In the genomic region with DNA sequence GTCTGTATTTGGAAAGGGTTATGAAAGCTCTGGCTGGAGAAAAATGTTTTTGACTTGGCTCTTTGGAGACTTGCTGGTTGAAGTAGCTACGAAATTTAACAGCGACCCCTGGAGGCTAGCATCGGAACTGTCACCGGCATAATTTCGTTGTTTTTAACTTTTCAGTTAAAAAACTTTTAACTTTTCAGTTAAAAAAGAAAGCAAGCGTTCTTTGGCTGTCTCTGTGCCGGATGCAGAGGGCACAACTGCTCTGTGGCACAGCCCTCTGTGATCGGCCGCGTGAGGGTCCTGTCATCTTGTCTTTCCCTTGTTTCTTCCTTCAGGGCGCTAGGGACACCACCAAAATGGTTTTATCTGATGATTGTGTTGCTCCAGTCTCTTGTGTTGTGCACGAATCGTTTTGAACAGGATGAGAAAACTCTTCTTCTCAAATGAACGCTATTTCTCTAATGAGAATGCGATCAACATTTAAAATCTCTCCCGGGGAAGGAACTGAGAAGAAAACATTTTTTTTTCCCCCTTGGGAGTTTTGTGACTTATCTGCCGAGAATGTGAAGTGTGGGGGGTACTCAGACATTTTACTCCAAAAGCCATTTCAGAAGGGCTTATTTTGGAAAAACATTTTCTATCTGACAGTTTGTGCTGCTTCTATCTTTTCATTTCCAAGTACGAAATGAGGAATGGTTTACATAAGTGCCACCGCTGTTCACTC, we compare ENCODE assay signal across 7 cellular contexts. TPM values are rescaled to one million over a fixed set of nuclear protein-coding genes. Genes with fewer than 3 reads are reported as not detected.
A peak's percentile ranks its signal among the peaks of the same experiment; 100 is the strongest.
DNase-seq lines count a peak whose midpoint lies in the region; ATAC-seq and TF ChIP-seq lines count a peak whose summit lies in the region.

No MANE protein-coding gene starts in this region.

- H3K27ac ChIP-seq in ectodermal cell (ENCODE audit: insufficient read depth, low read depth, low read length, poor library complexity, severe bottlenecking) (no peak overlapping the region), stomach (no peak overlapping the region)

- peaks cover 5% of the 10 kb centered on the region for H3K4me1 Mint-ChIP-seq in WTC11

- peak overlapping the region; percentile 46 for H3K4me3 Mint-ChIP-seq in WTC11

- ATAC-seq in WTC11: peak; percentile 62

- H3K36me3 ChIP-seq in GM06990 (ENCODE audit: control insufficient read depth, insufficient read depth, low read length) (no peaks in the 10 kb centered on the region), ectodermal cell (ENCODE audit: control insufficient read depth, insufficient read depth, low read length) (no peaks in the 10 kb centered on the region), stomach (no peaks in the 10 kb centered on the region)

- TF ChIP-seq EP300 in stomach (IDR thresholded peaks at IDR 0.05): no peak

- TF ChIP-seq CTCF in GM06990 (IDR thresholded peaks at IDR 0.05; ENCODE audit: insufficient read depth, low read length, poor library complexity, severe bottlenecking) (peak; percentile 90), WTC11 (IDR thresholded peaks at IDR 0.05) (peak; percentile 94), stomach (IDR thresholded peaks at IDR 0.05) (peak in 5 of 7 experiments; percentile 37 to 93 (median 90))

- POLR2A ChIA-PET in WTC11 (lab: Charles Lee): interaction anchor here (0.5 kb wide), 1 partner anchor 64 kb away, joined by 3 read pairs; no protein-coding TSS in a partner anchor

- H3K27me3 ChIP-seq in GM06990 (replicated peaks; ENCODE audit: control insufficient read depth, insufficient read depth, low read length) (no peaks in the 10 kb centered on the region), ectodermal cell (ENCODE audit: control insufficient read depth, insufficient read depth, low read length, poor library complexity, severe bottlenecking) (no peaks in the 10 kb centered on the region), stomach (peaks cover 0 to 16% (median 5%) of the 10 kb centered on the region in 3 donors)

- no peaks in the 10 kb centered on the region for H3K36me3 Mint-ChIP-seq in WTC11

- no peak for TF ChIP-seq POLR2A in stomach (IDR thresholded peaks at IDR 0.05)

- H3K4me3 ChIP-seq in GM06990 (replicated peaks; ENCODE audit: low read depth, low read length): no peak overlapping the region
- H3K4me3 ChIP-seq in ectodermal cell (ENCODE audit: insufficient read depth, low read depth, low read length): peak overlapping the region; percentile 20
- peak overlapping the region; percentile 19 to 27 (median 21) for H3K4me3 ChIP-seq in stomach

- no peak overlapping the region for H3K27ac Mint-ChIP-seq in WTC11

- WGBS in ectodermal cell, 2 experiments: 27 to 31% methylated on average over 19 of the region's 19 CpGs
- 9 to 17% (median 14%) methylated on average over 19 of the region's 19 CpGs for WGBS in stomach, 5 donors

- no peaks in the 10 kb centered on the region; the same call in 1 of the 2 replicates for H3K27me3 Mint-ChIP-seq in WTC11 (ENCODE audit: low read depth)

- H3K4me1 ChIP-seq in ectodermal cell (ENCODE audit: control insufficient read depth, insufficient read depth, low read length): no peaks in the 10 kb centered on the region
- peaks cover 0 to 8% (median 0%) of the 10 kb centered on the region in 4 donors for H3K4me1 ChIP-seq in stomach

- DNase-seq in GM06990 (ENCODE audit: extremely low read depth, insufficient read length): peak; percentile 18
- peak; percentile 31 for DNase-seq in LoVo (ENCODE audit: low spot score)
- peak; percentile 66 for DNase-seq in WTC11 (ENCODE audit: low spot score)
- DNase-seq in midbrain (lab: John Stamatoyannopoulos, UW): peak; percentile 24
- DNase-seq in stomach: no peak
- DNase-seq in SW480 (ENCODE audit: low spot score): no peak

- CTCF ChIA-PET in WTC11 (lab: Charles Lee): interaction anchor here (0.5 to 2.0 kb wide), 38 partner anchors 8 to 338 kb away, joined by 3 to 26 read pairs (median 5); a partner anchor contains a TSS

- H3K9me3 ChIP-seq in ectodermal cell (ENCODE audit: control insufficient read depth, low read length): no peaks in the 10 kb centered on the region
- no peaks in the 10 kb centered on the region for H3K9me3 ChIP-seq in stomach

- H3K9me3 Mint-ChIP-seq in WTC11: peaks cover 10% of the 10 kb centered on the region

- intact Hi-C loops in stomach (cut with DNase I; ENCODE audit: low total_unique reads): loop anchor here (10.0 kb wide), 1 partner anchor 107 kb away; no protein-coding TSS in a partner anchor

TF ChIP-seq in WTC11, 78 proteins besides CTCF, POLR2A, EP300 and RAD21 (continues in another document):
- no peak for TF ChIP-seq ZNF671 (CRISPR knock-in tag; IDR thresholded peaks at IDR 0.05)
- TF ChIP-seq ZNF232 (CRISPR knock-in tag; IDR thresholded peaks at IDR 0.05): no peak
- no peak for TF ChIP-seq TCF7 (CRISPR knock-in tag; IDR thresholded peaks at IDR 0.05; ENCODE audit: low read depth)
- TF ChIP-seq NFATC4 (CRISPR knock-in tag; IDR thresholded peaks at IDR 0.05): no peak
- TF ChIP-seq, protein P1, sequence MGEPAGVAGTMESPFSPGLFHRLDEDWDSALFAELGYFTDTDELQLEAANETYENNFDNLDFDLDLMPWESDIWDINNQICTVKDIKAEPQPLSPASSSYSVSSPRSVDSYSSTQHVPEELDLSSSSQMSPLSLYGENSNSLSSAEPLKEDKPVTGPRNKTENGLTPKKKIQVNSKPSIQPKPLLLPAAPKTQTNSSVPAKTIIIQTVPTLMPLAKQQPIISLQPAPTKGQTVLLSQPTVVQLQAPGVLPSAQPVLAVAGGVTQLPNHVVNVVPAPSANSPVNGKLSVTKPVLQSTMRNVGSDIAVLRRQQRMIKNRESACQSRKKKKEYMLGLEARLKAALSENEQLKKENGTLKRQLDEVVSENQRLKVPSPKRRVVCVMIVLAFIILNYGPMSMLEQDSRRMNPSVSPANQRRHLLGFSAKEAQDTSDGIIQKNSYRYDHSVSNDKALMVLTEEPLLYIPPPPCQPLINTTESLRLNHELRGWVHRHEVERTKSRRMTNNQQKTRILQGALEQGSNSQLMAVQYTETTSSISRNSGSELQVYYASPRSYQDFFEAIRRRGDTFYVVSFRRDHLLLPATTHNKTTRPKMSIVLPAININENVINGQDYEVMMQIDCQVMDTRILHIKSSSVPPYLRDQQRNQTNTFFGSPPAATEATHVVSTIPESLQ (CRISPR knock-in tag; IDR thresholded peaks at IDR 0.05): no peak
- TF ChIP-seq, protein P2, sequence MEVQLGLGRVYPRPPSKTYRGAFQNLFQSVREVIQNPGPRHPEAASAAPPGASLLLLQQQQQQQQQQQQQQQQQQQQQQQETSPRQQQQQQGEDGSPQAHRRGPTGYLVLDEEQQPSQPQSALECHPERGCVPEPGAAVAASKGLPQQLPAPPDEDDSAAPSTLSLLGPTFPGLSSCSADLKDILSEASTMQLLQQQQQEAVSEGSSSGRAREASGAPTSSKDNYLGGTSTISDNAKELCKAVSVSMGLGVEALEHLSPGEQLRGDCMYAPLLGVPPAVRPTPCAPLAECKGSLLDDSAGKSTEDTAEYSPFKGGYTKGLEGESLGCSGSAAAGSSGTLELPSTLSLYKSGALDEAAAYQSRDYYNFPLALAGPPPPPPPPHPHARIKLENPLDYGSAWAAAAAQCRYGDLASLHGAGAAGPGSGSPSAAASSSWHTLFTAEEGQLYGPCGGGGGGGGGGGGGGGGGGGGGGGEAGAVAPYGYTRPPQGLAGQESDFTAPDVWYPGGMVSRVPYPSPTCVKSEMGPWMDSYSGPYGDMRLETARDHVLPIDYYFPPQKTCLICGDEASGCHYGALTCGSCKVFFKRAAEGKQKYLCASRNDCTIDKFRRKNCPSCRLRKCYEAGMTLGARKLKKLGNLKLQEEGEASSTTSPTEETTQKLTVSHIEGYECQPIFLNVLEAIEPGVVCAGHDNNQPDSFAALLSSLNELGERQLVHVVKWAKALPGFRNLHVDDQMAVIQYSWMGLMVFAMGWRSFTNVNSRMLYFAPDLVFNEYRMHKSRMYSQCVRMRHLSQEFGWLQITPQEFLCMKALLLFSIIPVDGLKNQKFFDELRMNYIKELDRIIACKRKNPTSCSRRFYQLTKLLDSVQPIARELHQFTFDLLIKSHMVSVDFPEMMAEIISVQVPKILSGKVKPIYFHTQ (CRISPR knock-in tag; IDR thresholded peaks at IDR 0.05): no peak
- TF ChIP-seq, protein P3, sequence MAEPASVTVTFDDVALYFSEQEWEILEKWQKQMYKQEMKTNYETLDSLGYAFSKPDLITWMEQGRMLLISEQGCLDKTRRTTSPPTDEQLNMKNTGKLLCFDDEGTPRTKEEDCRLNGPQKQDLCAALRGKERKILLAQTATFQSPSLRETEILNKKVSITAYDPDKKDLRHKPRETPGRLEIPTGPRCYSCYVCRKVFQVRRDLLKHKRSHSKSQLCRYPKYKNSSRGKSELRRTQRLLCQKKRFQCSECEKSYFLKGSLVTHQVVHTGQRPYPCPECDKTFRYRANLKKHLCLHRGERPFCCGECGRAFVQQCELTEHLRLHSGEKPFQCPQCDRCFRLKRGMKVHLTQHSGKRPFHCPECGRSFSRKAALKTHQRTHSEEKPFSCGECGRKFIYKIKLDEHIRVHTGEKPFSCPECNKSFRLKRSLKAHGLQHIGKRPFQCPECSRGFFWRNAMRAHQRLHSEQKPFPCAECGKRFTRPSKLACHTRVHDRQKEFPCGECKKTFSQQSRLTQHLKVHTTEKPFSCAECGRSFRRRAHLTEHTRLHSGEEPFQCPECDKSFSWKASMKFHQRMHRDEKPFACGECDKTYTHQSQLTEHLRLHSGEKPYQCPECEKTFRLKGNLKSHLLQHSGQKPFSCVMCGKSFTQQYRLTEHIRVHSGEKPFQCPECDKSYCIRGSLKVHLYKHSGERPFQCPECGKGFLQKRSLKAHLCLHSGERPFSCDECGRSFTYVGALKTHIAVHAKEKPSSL (CRISPR knock-in tag; conservative IDR thresholded peaks at IDR 0.05): no peak
- TF ChIP-seq CREB1 (CRISPR knock-in tag; IDR thresholded peaks at IDR 0.05): no peak
- TF ChIP-seq, protein P4, sequence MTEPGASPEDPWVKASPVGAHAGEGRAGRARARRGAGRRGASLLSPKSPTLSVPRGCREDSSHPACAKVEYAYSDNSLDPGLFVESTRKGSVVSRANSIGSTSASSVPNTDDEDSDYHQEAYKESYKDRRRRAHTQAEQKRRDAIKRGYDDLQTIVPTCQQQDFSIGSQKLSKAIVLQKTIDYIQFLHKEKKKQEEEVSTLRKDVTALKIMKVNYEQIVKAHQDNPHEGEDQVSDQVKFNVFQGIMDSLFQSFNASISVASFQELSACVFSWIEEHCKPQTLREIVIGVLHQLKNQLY (CRISPR knock-in tag; IDR thresholded peaks at IDR 0.05): no peak

RNA-seq across cellular contexts. Expression of a gene that starts 57.1 kb away (rescaled TPM):
- not detected in 3 replicates for total RNA-seq in WTC11 (2021)
- polyA plus RNA-seq in ectodermal cell (2013, experiment 1 of 4): 0.87 TPM
- polyA plus RNA-seq in ectodermal cell (2013, experiment 2 of 4): 0.96 TPM
- 1.1 TPM for polyA plus RNA-seq in ectodermal cell (2013, experiment 3 of 4)
- 1.4 TPM for polyA plus RNA-seq in ectodermal cell (2013, experiment 4 of 4)
- total RNA-seq in stomach: 1 to 10 TPM in 2 of 5 donors, not detected in 3; 4.2 to 8.1 TPM
- 1 to 10 TPM in 1 of 3 donors, under 1 TPM in 2; 0.25 to 1.4 (median 0.28) TPM for polyA plus RNA-seq in stomach

Comparison
In these comparisons a context has a peak if more than half of its experiments do, and no peak if none do; other contexts are left out.
1. DNase-seq: peak in GM06990 (single experiment), LoVo (single experiment), WTC11 (single experiment) and midbrain (single experiment); none in stomach (single experiment) and SW480 (single experiment).
2. Peak in every context shown above with its lines, with median percentiles within 50 percentile points of each other: CTCF ChIP-seq.